ENCODE assay signal across 1 cellular context in the genomic region with DNA sequence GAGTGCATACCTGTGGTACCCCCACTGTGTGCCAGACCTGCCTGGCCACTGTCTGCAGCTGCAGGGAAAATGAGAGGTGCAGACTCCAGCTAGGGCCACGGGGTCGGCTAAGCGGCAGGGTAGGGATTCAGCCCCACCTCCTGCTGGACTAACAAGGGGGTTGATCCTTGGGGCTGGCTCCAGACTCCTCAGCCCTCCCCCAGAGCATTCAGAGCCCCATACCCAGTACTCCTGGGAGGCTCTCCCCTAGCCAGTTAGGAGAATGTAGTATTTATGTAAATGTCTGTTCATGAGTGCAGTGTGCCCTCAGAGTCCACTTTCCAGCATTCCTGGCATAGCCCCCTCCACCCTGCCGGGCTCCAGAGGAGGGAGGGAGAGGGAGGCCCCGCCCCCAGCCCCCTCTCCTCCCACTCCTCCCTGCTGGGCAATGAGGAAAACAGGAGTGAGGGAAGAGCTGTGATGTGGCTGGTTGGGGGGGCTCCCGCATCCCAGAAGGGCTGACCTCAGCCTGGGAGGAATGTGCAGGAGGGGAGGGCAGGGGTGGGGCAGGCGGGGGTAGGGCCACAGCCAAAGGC.
TF ChIP-seq lines count a peak whose summit lies in the region.

No MANE protein-coding gene starts in this region.

TF ChIP-seq in HCT116, 20 proteins besides CTCF, POLR2A, EP300 and RAD21 (continued from another document):
- TF ChIP-seq, protein P1, sequence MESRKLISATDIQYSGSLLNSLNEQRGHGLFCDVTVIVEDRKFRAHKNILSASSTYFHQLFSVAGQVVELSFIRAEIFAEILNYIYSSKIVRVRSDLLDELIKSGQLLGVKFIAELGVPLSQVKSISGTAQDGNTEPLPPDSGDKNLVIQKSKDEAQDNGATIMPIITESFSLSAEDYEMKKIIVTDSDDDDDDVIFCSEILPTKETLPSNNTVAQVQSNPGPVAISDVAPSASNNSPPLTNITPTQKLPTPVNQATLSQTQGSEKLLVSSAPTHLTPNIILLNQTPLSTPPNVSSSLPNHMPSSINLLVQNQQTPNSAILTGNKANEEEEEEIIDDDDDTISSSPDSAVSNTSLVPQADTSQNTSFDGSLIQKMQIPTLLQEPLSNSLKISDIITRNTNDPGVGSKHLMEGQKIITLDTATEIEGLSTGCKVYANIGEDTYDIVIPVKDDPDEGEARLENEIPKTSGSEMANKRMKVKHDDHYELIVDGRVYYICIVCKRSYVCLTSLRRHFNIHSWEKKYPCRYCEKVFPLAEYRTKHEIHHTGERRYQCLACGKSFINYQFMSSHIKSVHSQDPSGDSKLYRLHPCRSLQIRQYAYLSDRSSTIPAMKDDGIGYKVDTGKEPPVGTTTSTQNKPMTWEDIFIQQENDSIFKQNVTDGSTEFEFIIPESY (IDR thresholded peaks at IDR 0.05; ENCODE audit: extremely low read depth, insufficient replicate concordance, low read length): no peak
- no peak for TF ChIP-seq EGR1 (IDR thresholded peaks at IDR 0.05; ENCODE audit: low read depth)
- TF ChIP-seq ELF1 (IDR thresholded peaks at IDR 0.05; ENCODE audit: borderline replicate concordance, low read depth): no peak
- no peak for TF ChIP-seq TCF7L2 (IDR thresholded peaks at IDR 0.05; ENCODE audit: borderline replicate concordance, extremely low read depth, insufficient read depth, insufficient read length)
- TF ChIP-seq ZFX (IDR thresholded peaks at IDR 0.05): no peak
- TF ChIP-seq CBX3 (IDR thresholded peaks at IDR 0.05; ENCODE audit: low read depth): no peak
- no peak for TF ChIP-seq YY1 (IDR thresholded peaks at IDR 0.05; ENCODE audit: extremely low read depth, insufficient replicate concordance, low read depth, low read length)
- TF ChIP-seq, protein P2, sequence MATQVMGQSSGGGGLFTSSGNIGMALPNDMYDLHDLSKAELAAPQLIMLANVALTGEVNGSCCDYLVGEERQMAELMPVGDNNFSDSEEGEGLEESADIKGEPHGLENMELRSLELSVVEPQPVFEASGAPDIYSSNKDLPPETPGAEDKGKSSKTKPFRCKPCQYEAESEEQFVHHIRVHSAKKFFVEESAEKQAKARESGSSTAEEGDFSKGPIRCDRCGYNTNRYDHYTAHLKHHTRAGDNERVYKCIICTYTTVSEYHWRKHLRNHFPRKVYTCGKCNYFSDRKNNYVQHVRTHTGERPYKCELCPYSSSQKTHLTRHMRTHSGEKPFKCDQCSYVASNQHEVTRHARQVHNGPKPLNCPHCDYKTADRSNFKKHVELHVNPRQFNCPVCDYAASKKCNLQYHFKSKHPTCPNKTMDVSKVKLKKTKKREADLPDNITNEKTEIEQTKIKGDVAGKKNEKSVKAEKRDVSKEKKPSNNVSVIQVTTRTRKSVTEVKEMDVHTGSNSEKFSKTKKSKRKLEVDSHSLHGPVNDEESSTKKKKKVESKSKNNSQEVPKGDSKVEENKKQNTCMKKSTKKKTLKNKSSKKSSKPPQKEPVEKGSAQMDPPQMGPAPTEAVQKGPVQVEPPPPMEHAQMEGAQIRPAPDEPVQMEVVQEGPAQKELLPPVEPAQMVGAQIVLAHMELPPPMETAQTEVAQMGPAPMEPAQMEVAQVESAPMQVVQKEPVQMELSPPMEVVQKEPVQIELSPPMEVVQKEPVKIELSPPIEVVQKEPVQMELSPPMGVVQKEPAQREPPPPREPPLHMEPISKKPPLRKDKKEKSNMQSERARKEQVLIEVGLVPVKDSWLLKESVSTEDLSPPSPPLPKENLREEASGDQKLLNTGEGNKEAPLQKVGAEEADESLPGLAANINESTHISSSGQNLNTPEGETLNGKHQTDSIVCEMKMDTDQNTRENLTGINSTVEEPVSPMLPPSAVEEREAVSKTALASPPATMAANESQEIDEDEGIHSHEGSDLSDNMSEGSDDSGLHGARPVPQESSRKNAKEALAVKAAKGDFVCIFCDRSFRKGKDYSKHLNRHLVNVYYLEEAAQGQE (IDR thresholded peaks at IDR 0.05; ENCODE audit: low read depth): no peak
